8 cellular contexts compared by ENCODE assay signal in genomic region chr17:41665566-41666335, GRCh38. TPM values are rescaled to one million over a fixed set of nuclear protein-coding genes. Genes with fewer than 3 reads are reported as not detected.
DNase-seq lines count a peak whose midpoint lies in the region; ATAC-seq and TF ChIP-seq lines count a peak whose summit lies in the region.

No MANE protein-coding gene starts in this region.

- peak; percentile 68 for ATAC-seq in foreskin keratinocyte

- no peaks in the 10 kb centered on the region for H3K9me3 ChIP-seq in neuron (ENCODE audit: low read length)

- H2AFZ ChIP-seq in neuron (ENCODE audit: low read depth, low read length), result peak overlapping the region; percentile 89

- no peaks in the 10 kb centered on the region for H3K36me3 ChIP-seq in H7 (replicated peaks; ENCODE audit: control insufficient read depth, insufficient read depth, low read length)
- no peaks in the 10 kb centered on the region for H3K36me3 ChIP-seq in neuron (ENCODE audit: insufficient read depth, low read length)

- H3K27me3 ChIP-seq in H7 (ENCODE audit: control insufficient read depth, insufficient read depth, low read length), result peaks cover 6% of the 10 kb centered on the region
- no peaks in the 10 kb centered on the region for H3K27me3 ChIP-seq in foreskin keratinocyte
- peaks cover 5% of the 10 kb centered on the region for H3K27me3 ChIP-seq in neuron (ENCODE audit: insufficient read depth, low read length)

- peak; percentile 100 for TF ChIP-seq CTCF in foreskin keratinocyte (conservative IDR thresholded peaks at IDR 0.05)

- H3K27ac ChIP-seq in foreskin keratinocyte, result peak overlapping the region; percentile 94

- H3K4me3 ChIP-seq in H7 (ENCODE audit: insufficient read depth, low read depth, low read length) (peak overlapping the region; percentile 60), neuron (ENCODE audit: low read length) (peak overlapping the region; percentile 48)

- peak; percentile 82 for TF ChIP-seq POLR2A in Raji (IDR thresholded peaks at IDR 0.05; ENCODE audit: insufficient read depth, low read depth, low read length)

- H3K4me1 ChIP-seq in foreskin keratinocyte, result peaks cover 27% of the 10 kb centered on the region
- H3K4me1 ChIP-seq in neuron (ENCODE audit: insufficient read depth, low read length), result peaks cover 15% of the 10 kb centered on the region

- DNase-seq in EH (ENCODE audit: low read depth), result peak; percentile 82
- peak; percentile 98 for DNase-seq in H7
- DNase-seq in M059J (ENCODE audit: low read depth), result peak; percentile 77
- peak; percentile 78 for DNase-seq in activated gamma-delta T cell (lab: John Stamatoyannopoulos, UW)
- peak in 1 of 2 donors; percentile 83 for DNase-seq in foreskin keratinocyte
- DNase-seq in stromal cell of bone marrow (ENCODE audit: low read depth), result peak; percentile 61

RNA-seq across cellular contexts. Expression of gene EIF1, which starts 22.9 kb away (rescaled TPM):
- 62.6 and 74.3 TPM in 2 replicates for total RNA-seq in H7 (2014; rRNA removed; shearing (Covaris generic))
- 54.4 and 64.1 TPM in 2 replicates for total RNA-seq in M059J (2014; rRNA removed; shearing (Covaris generic))
- total RNA-seq in foreskin keratinocyte, result 346 and 364 TPM in 2 replicates
- 1,004 and 1,032 TPM in 2 replicates for polyA plus RNA-seq in foreskin keratinocyte

RNA-seq across cellular contexts. Expression of gene KRT17, which starts 41.4 kb away (rescaled TPM):
- 0.07 TPM in 1 of 2 replicates, not detected in the other for total RNA-seq in H7 (2014; rRNA removed; shearing (Covaris generic))
- 6.7 and 8.5 TPM in 2 replicates for total RNA-seq in M059J (2014; rRNA removed; shearing (Covaris generic))
- total RNA-seq in foreskin keratinocyte, result 3,495 and 3,975 TPM in 2 replicates
- 3,974 and 4,528 TPM in 2 replicates for polyA plus RNA-seq in foreskin keratinocyte

RNA-seq across cellular contexts. Expression of gene GAST, which starts 46.4 kb away (rescaled TPM):
- not detected in 2 replicates for total RNA-seq in H7 (2014; rRNA removed; shearing (Covaris generic))
- total RNA-seq in M059J (2014; rRNA removed; shearing (Covaris generic)), result not detected in 2 replicates
- total RNA-seq in foreskin keratinocyte, result 0.37 and 0.42 TPM in 2 replicates
- 0.62 and 0.78 TPM in 2 replicates for polyA plus RNA-seq in foreskin keratinocyte

RNA-seq across cellular contexts. Expression of gene KRT16, which starts 53.2 kb away (rescaled TPM):
- total RNA-seq in H7 (2014; rRNA removed; shearing (Covaris generic)), result not detected in 2 replicates
- total RNA-seq in M059J (2014; rRNA removed; shearing (Covaris generic)), result 0.15 and 0.34 TPM in 2 replicates
- 115 and 208 TPM in 2 replicates for total RNA-seq in foreskin keratinocyte
- 132 and 240 TPM in 2 replicates for polyA plus RNA-seq in foreskin keratinocyte

Comparison
In these comparisons a context has a peak if more than half of its experiments do, and no peak if none do; other contexts are left out.
1. RNA of gene KRT17, which starts 41.4 kb away (total RNA-seq): 3,495 to 3,975 TPM in foreskin keratinocyte; 6.7 to 8.5 TPM in M059J and 0.07 TPM in H7; every median in the first group is over 100 times any median in the second.